25 cellular contexts compared by ENCODE assay signal in the genomic region with DNA sequence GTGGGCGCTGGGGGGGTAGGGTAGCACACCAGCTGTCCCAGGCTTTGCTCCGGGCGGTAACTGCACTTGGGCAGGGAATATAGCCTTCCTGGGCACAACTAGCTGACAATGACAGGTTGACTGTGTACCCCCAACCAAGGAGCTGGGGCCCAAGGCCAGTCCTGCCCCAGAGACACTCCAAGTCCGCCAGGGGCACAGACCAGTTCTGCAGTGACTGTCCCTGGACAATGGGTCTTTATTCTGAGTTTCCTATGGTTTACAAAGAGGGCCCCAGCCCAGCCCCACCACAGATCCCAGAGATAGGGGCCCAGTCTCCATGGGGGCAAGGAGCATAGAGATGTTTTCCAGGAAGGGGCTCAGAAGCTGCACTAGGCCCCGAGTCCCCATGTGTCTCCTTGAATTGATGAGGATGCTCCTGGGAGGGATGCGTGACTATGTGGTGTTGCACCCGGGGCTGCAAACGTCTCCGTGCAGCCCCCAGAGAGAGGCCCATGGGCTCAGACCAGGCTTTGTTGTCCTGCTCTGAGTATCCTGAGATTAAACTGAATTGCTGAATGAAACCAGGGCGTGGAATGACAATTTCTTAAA. TPM values are rescaled to one million over a fixed set of nuclear protein-coding genes. Genes with fewer than 3 reads are reported as not detected.
DNase-seq lines count a peak whose midpoint lies in the region; ATAC-seq and TF ChIP-seq lines count a peak whose summit lies in the region.
"Had no signal": no experiment of that assay in that cellular context is flagged by ENCODE, and none has a peak within 500 bp of the region (broad histone marks: within the 10 kb centered on the region; RNA-seq: fewer than 3 reads in every experiment).

No MANE protein-coding gene starts in this region.

- H3K27ac Mint-ChIP-seq in activated T-cell treated with anti-CD3 and anti-CD28 coated beads, Interleukin-2, amount 50 U/mL, for 72 hours, result peak overlapping the region; percentile 87
- peak overlapping the region in 2 of 3 donors; percentile 73 to 76 for H3K27ac Mint-ChIP-seq in IgD-negative memory B cell
- peak overlapping the region; percentile 97 for H3K27ac Mint-ChIP-seq in activated T-helper 17 cell treated with anti-CD3 and anti-CD28 coated beads, Interleukin-2, amount 50 U/mL, for 72 hours
- H3K27ac Mint-ChIP-seq in naive thymus-derived CD8-positive, alpha-beta T cell, result peak overlapping the region; percentile 89 to 100 (median 98)
- H3K27ac Mint-ChIP-seq: nephron had no signal

- H3K9me3 Mint-ChIP-seq in activated T-cell treated with anti-CD3 and anti-CD28 coated beads, Interleukin-2, amount 50 U/mL, for 72 hours, result no peaks in the 10 kb centered on the region
- no peaks in the 10 kb centered on the region for H3K9me3 Mint-ChIP-seq in IgD-negative memory B cell
- no peaks in the 10 kb centered on the region for H3K9me3 Mint-ChIP-seq in activated T-helper 17 cell treated with anti-CD3 and anti-CD28 coated beads, Interleukin-2, amount 50 U/mL, for 72 hours
- H3K9me3 Mint-ChIP-seq in naive thymus-derived CD8-positive, alpha-beta T cell, result no peaks in the 10 kb centered on the region
- H3K9me3 Mint-ChIP-seq: immature natural killer cell, nephron had no signal

- peaks cover 95% of the 10 kb centered on the region for H3K4me1 Mint-ChIP-seq in activated T-cell treated with anti-CD3 and anti-CD28 coated beads, Interleukin-2, amount 50 U/mL, for 72 hours (ENCODE audit: low read depth)
- peaks cover 17 to 34% (median 29%) of the 10 kb centered on the region in 3 donors for H3K4me1 Mint-ChIP-seq in IgD-negative memory B cell
- peaks cover 48% of the 10 kb centered on the region for H3K4me1 Mint-ChIP-seq in activated T-helper 17 cell treated with anti-CD3 and anti-CD28 coated beads, Interleukin-2, amount 50 U/mL, for 72 hours
- H3K4me1 Mint-ChIP-seq in naive thymus-derived CD8-positive, alpha-beta T cell, result peaks cover 36 to 79% (median 60%) of the 10 kb centered on the region in 4 donors
- H3K4me1 Mint-ChIP-seq: nephron had no signal

- H3K27me3 ChIP-seq in upper lobe of right lung, result no peaks in the 10 kb centered on the region
- H3K27me3 ChIP-seq: Peyer's patch had no signal

- H3K9me3 ChIP-seq in upper lobe of right lung, result no peaks in the 10 kb centered on the region
- H3K9me3 ChIP-seq: HAP-1, left ventricle myocardium inferior, Peyer's patch, SJSA1 had no signal

- DNase-seq in activated T-cell treated with anti-CD3 and anti-CD28 coated beads, Interleukin-2, amount 50 U/mL, for 72 hours, result no peak
- DNase-seq in activated T-cell treated with anti-CD3 and anti-CD28 coated beads for 4 hours (no peak), upper lobe of right lung (no peak), hippocampal formation (lab: John Stamatoyannopoulos, UW) (no peak), AML-193 (lab: John Stamatoyannopoulos, UW) (no peak)
- no peak for DNase-seq in naive thymus-derived CD8-positive, alpha-beta T cell
- DNase-seq: activated gamma-delta T cell treated with Interleukin-2 at 50 U/mL for 16 hours; DMS153; effector CD4-positive, alpha-beta T cell; foreskin melanocyte; immature natural killer cell; IMR-90; left ventricle myocardium inferior; midbrain; NCI-H2081 treated with DMSO at 0.1 percent for 48 hours; NCI-H446 treated with DMSO at 0.1 percent for 48 hours; WERI-Rb-1 had no signal

- no peak overlapping the region for H3K27ac ChIP-seq in upper lobe of right lung
- H3K27ac ChIP-seq: left ventricle myocardium inferior, SJSA1, WERI-Rb-1 had no signal

- H3K4me3 ChIP-seq in upper lobe of right lung, result no peak overlapping the region
- H3K4me3 ChIP-seq: HAP-1, left ventricle myocardium inferior, Peyer's patch, SJSA1 had no signal

- no peak for TF ChIP-seq CTCF in upper lobe of right lung (IDR thresholded peaks at IDR 0.05)

- POLR2A ChIA-PET in naive thymus-derived CD8-positive, alpha-beta T cell (lab: Charles Lee), result interaction anchor here (0.7 to 7.6 kb wide), 7 partner anchors 14 to 92 kb away, joined by 3 to 68 read pairs (median 7); no protein-coding TSS in a partner anchor

- no peaks in the 10 kb centered on the region for H3K36me3 ChIP-seq in upper lobe of right lung
- H3K36me3 ChIP-seq: HAP-1, left ventricle myocardium inferior, Peyer's patch, SJSA1, WERI-Rb-1 had no signal

- H3K4me3 Mint-ChIP-seq in activated T-cell treated with anti-CD3 and anti-CD28 coated beads, Interleukin-2, amount 50 U/mL, for 72 hours, result peak overlapping the region in 1 of 2 donors; percentile 85
- peak overlapping the region in 1 of 4 donors; percentile 76 for H3K4me3 Mint-ChIP-seq in IgD-negative memory B cell
- H3K4me3 Mint-ChIP-seq in activated T-helper 17 cell treated with anti-CD3 and anti-CD28 coated beads, Interleukin-2, amount 50 U/mL, for 72 hours, result peak overlapping the region; percentile 88
- H3K4me3 Mint-ChIP-seq in naive thymus-derived CD8-positive, alpha-beta T cell, result peak overlapping the region in 5 of 10 donors; percentile 61 to 85 (median 78)
- H3K4me3 Mint-ChIP-seq: nephron had no signal

- intact Hi-C loops in upper lobe of right lung (cut with DNase I), result no loop called here

- ATAC-seq in activated T-cell treated with anti-CD3 and anti-CD28 coated beads, Interleukin-2, amount 50 U/mL, for 72 hours (replicated peaks in 1 of 2), result no peak
- ATAC-seq in activated T-helper 17 cell treated with anti-CD3 and anti-CD28 coated beads, Interleukin-2, amount 50 U/mL, for 72 hours (replicated peaks), result no peak
- ATAC-seq in naive thymus-derived CD8-positive, alpha-beta T cell, result no peak
- no peak for ATAC-seq in upper lobe of right lung

- peaks cover 14% of the 10 kb centered on the region for H3K4me1 ChIP-seq in upper lobe of right lung
- H3K4me1 ChIP-seq: HAP-1, SJSA1 had no signal

- peaks cover 17 to 35% of the 10 kb centered on the region in 2 donors for H3K36me3 Mint-ChIP-seq in activated T-cell treated with anti-CD3 and anti-CD28 coated beads, Interleukin-2, amount 50 U/mL, for 72 hours (ENCODE audit: insufficient read depth in 2 of 2)
- H3K36me3 Mint-ChIP-seq in IgD-negative memory B cell, result peaks cover 2% of the 10 kb centered on the region
- H3K36me3 Mint-ChIP-seq in activated T-helper 17 cell treated with anti-CD3 and anti-CD28 coated beads, Interleukin-2, amount 50 U/mL, for 72 hours (ENCODE audit: low read depth), result peaks cover 100% of the 10 kb centered on the region
- peaks cover 6 to 57% (median 17%) of the 10 kb centered on the region in 3 donors for H3K36me3 Mint-ChIP-seq in naive thymus-derived CD8-positive, alpha-beta T cell

- no peaks in the 10 kb centered on the region for H3K27me3 Mint-ChIP-seq in activated T-cell treated with anti-CD3 and anti-CD28 coated beads, Interleukin-2, amount 50 U/mL, for 72 hours (ENCODE audit: low read depth)
- H3K27me3 Mint-ChIP-seq in IgD-negative memory B cell, result peaks cover 2% of the 10 kb centered on the region
- no peaks in the 10 kb centered on the region for H3K27me3 Mint-ChIP-seq in activated T-helper 17 cell treated with anti-CD3 and anti-CD28 coated beads, Interleukin-2, amount 50 U/mL, for 72 hours
- H3K27me3 Mint-ChIP-seq in naive thymus-derived CD8-positive, alpha-beta T cell, result no peaks in the 10 kb centered on the region

RNA-seq across cellular contexts. Expression of a gene that starts 48.4 kb away (rescaled TPM):
- 100 to 1,000 TPM; 298 to 313 TPM for total RNA-seq in activated T-cell treated with anti-CD3 and anti-CD28 coated beads, Interleukin-2, amount 50 U/mL, for 72 hours
- 8.6 TPM for polyA plus RNA-seq in IgD-negative memory B cell
- 100 to 1,000 TPM; 254 to 438 TPM for total RNA-seq in activated T-helper 17 cell treated with anti-CD3 and anti-CD28 coated beads, Interleukin-2, amount 50 U/mL, for 72 hours
- 100 to 1,000 TPM; 384 to 405 TPM for total RNA-seq in naive thymus-derived CD8-positive, alpha-beta T cell
- polyA plus RNA-seq in naive thymus-derived CD8-positive, alpha-beta T cell, result 100 to 1,000 TPM; 150 to 199 (median 153) TPM
- total RNA-seq in upper lobe of right lung, result 3.9 TPM
- total RNA-seq: G401, IMR-90, MCF 10A had no signal
- polyA plus RNA-seq: IMR-90 had no signal

Comparison
In these comparisons a context has a peak if more than half of its experiments do, and no peak if none do; other contexts are left out.
1. RNA of a gene that starts 48.4 kb away (total RNA-seq): 254 to 438 TPM in activated T-helper 17 cell treated with anti-CD3 and anti-CD28 coated beads, Interleukin-2, amount 50 U/mL, for 72 hours, 384 to 405 TPM in naive thymus-derived CD8-positive, alpha-beta T cell and 298 to 313 TPM in activated T-cell treated with anti-CD3 and anti-CD28 coated beads, Interleukin-2, amount 50 U/mL, for 72 hours; 3.9 TPM in upper lobe of right lung (single experiment); every median in the first group is over 10 times any median in the second.
2. Peak in every context shown above with its lines, with median percentiles within 50 percentile points of each other: H3K27ac Mint-ChIP-seq.